8 cellular contexts compared by ENCODE assay signal in the genomic region with DNA sequence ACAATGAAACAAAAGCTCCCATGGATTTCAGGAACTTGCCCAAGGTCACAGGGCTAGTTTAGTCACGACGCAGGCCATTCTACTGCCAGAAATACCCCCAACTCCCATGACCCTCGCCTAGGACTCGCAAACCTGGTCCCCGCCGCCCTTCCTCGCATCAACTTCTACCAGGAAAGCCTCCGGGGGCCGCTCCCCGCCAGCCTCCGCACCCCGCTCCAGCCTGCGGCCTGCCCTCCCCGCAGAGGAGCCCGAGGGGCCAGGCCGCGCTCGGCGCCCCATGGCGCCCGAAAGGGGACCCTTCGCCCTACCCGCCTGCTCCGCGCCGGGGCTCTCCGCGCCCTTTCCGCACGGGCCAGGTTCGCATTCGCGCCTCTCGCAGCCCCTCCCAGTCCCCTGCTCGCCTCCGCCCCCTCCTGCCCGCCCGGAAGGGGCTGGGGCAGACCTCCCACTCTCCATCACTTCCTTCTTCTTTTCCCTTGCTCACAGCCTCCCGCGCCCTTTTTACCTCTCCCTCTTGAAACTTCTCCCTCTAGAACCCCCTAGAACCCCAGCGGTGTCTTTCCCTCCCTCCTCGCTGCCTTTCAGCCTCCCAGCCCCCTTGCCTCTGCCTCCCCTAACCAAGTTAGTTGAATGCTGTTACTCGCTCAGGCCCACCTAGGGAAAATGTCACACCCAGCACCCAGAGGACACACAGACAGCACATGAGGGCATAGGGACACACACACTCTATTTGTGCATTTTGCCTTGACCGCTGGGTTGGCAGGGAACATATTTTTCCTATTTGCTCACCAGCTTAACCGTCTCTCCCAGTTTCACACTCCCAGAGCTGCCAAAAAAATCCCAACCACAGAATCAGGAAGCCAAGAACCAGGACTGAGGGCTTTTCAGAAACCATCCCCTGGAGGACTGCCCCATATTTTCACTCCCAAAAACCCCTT. TPM values are rescaled to one million over a fixed set of nuclear protein-coding genes. Genes with fewer than 3 reads are reported as not detected.
DNase-seq lines count a peak whose midpoint lies in the region; ATAC-seq lines count a peak whose summit lies in the region.

A gene (minus strand): TSS at position 368 of the 938 bp plus-strand sequence. CDS start 949 bp downstream, outside the sequence.

- H3K4me1 ChIP-seq in NT2/D1 (ENCODE audit: insufficient read depth, insufficient read length): peaks cover 11% of the 10 kb centered on the region

- H3K9ac ChIP-seq in NT2/D1 (ENCODE audit: insufficient read length, low read depth): peak within 1 kb of the TSS; percentile 79

- H3K27me3 ChIP-seq in NT2/D1 (ENCODE audit: insufficient read depth, insufficient read length): peaks cover 15% of the 10 kb centered on the region

- peak; percentile 79 for DNase-seq in NK-92 treated with Interleukin-12 subunit alpha and Interleukin-12 subunit beta, amount 100 ng/mL, for 24 hours (lab: John Stamatoyannopoulos, UW)
- no peak for DNase-seq in NK-92 (lab: John Stamatoyannopoulos, UW; ENCODE audit: unreplicated experiment)
- DNase-seq in NT2/D1 (ENCODE audit: low read depth, low spot score): peak; percentile 38
- DNase-seq in activated T-cell treated with anti-CD3 and anti-CD28 coated beads for 48 hours (ENCODE audit: low read depth): peak; percentile 84
- peak; percentile 96 for DNase-seq in myocyte (ENCODE audit: low read depth)
- DNase-seq in stimulated activated CD8-positive, alpha-beta memory T cell treated with anti-CD3 and anti-CD28 coated beads, Interleukin-7, amount 100 ng/mL, for 4 hours (ENCODE audit: low read depth in 2 of 2): peak; percentile 50 to 77

- H3K9me3 ChIP-seq in NT2/D1 (ENCODE audit: insufficient read depth, low read length): no peaks in the 10 kb centered on the region

- H3K4me3 ChIP-seq in NT2/D1 (ENCODE audit: insufficient read length, low read depth): peak within 1 kb of the TSS; percentile 41

- H3K36me3 ChIP-seq in NT2/D1 (ENCODE audit: insufficient read depth, insufficient read length, low read length): peaks cover 33% of the 10 kb centered on the region

- ATAC-seq in HG03045 (IDR thresholded peaks at IDR 0.05; ENCODE audit: unreplicated experiment) (peak; percentile 63), esophagus mucosa (peak; percentile 66)

RNA-seq across cellular contexts. Expression of the gene that starts here (rescaled TPM):
- total RNA-seq in esophagus mucosa (28.2 TPM), myocyte (21.6 and 21.9 TPM in 2 replicates)
- polyA plus RNA-seq in myocyte (2012): 7.8 TPM
